ENCODE assay signal across 25 cellular contexts in genomic region chr2:7924033-7924762, GRCh38.
"Had no signal": no experiment of that assay in that cellular context is flagged by ENCODE, and none has a peak within 500 bp of the region (broad histone marks: within the 10 kb centered on the region; RNA-seq: fewer than 3 reads in every experiment).

No MANE protein-coding gene starts in this region.

- H3K9me3 Mint-ChIP-seq: natural killer cell had no signal

- H3K27me3 Mint-ChIP-seq: memory B cell had no signal

- ATAC-seq: gastroesophageal sphincter; left lung; lower lobe of right lung; natural killer cell; stimulated activated naive CD8-positive, alpha-beta T cell treated with anti-CD3 and anti-CD28 coated beads, Interleukin-15, Interleukin-2, amounts not matched to agents 100 U/mL and 50 U/mL, for 24 hours had no signal

- H3K36me3 Mint-ChIP-seq: memory B cell, mesothelial cell of epicardium, natural killer cell had no signal

- H3K4me1 Mint-ChIP-seq: immature natural killer cell, memory B cell, mesothelial cell of epicardium, natural killer cell, neural crest cell had no signal

- H3K9me3 ChIP-seq: lower lobe of right lung, ovary, sigmoid colon, suprapubic skin, thyroid gland, uterus had no signal

- H3K36me3 ChIP-seq: esophagus squamous epithelium, gastroesophageal sphincter, left lung, lower lobe of right lung, ovary, right atrium auricular region, sigmoid colon, suprapubic skin, thyroid gland, upper lobe of left lung, uterus had no signal

- H3K27ac Mint-ChIP-seq: memory B cell, mesothelial cell of epicardium, natural killer cell had no signal

- H3K27ac ChIP-seq: epithelial cell of prostate, esophagus squamous epithelium, gastroesophageal sphincter, left lung, lower lobe of right lung, ovary, right atrium auricular region, sigmoid colon, skin epidermis, suprapubic skin, thyroid gland, upper lobe of left lung, uterus had no signal

- H3K4me3 ChIP-seq: esophagus squamous epithelium, gastroesophageal sphincter, left lung, lower lobe of right lung, ovary, right atrium auricular region, sigmoid colon, skin epidermis, suprapubic skin, thyroid gland, upper lobe of left lung, uterus had no signal

- H3K4me1 ChIP-seq: esophagus squamous epithelium, gastroesophageal sphincter, left lung, lower lobe of right lung, right atrium auricular region, sigmoid colon, suprapubic skin, thyroid gland, upper lobe of left lung, uterus had no signal

- H3K27me3 ChIP-seq: esophagus squamous epithelium, gastroesophageal sphincter, left lung, ovary, right atrium auricular region, sigmoid colon, suprapubic skin, thyroid gland, upper lobe of left lung, uterus had no signal

- H3K4me3 Mint-ChIP-seq: immature natural killer cell, memory B cell, mesothelial cell of epicardium, natural killer cell, neural crest cell had no signal

- DNase-seq: effector memory CD4-positive, alpha-beta T cell; esophagus squamous epithelium; foreskin fibroblast; glutamatergic neuron; immature natural killer cell; left lung; lower lobe of right lung; natural killer cell; nucleus accumbens; ovary; sigmoid colon; stimulated activated CD4-positive, alpha-beta T cell treated with anti-CD3 and anti-CD28 coated beads, Interleukin-2, amount 100 ng/mL, for 24 hours; stimulated activated CD4-positive, alpha-beta T cell treated with anti-CD3 and anti-CD28 coated beads, Interleukin-4, amount 100 ng/mL, for 4 hours; stimulated activated naive CD8-positive, alpha-beta T cell treated with anti-CD3 and anti-CD28 coated beads, Interleukin-15, Interleukin-2, amounts not matched to agents 100 U/mL and 50 U/mL, for 24 hours; thyroid gland; upper lobe of left lung; uterus had no signal
